8 cellular contexts compared by ENCODE assay signal in genomic region chr19:4371209-4371897, GRCh38. TPM values are rescaled to one million over a fixed set of nuclear protein-coding genes. Genes with fewer than 3 reads are reported as not detected.
A peak's percentile ranks its signal among the peaks of the same experiment; 100 is the strongest.
DNase-seq lines count a peak whose midpoint lies in the region; ATAC-seq and TF ChIP-seq lines count a peak whose summit lies in the region.

No MANE protein-coding gene starts in this region.

- no peak overlapping the region for H3K4ac ChIP-seq in mesendoderm (ENCODE audit: low read depth, low read length)

- DNase-seq in NCI-H2107 treated with DMSO at 0.1 percent for 48 hours (lab: John Stamatoyannopoulos, UW; ENCODE audit: unreplicated experiment) (peak; percentile 50), NCI-H2107 (lab: John Stamatoyannopoulos, UW) (no peak), T-helper 17 cell (no peak), fibroblast of the conjunctiva (ENCODE audit: low read depth) (peak; percentile 36), smooth muscle cell (lab: John Stamatoyannopoulos, UW; ENCODE audit: unreplicated experiment) (no peak), NCI-H1694 treated with DMSO at 0.1 percent for 48 hours (lab: John Stamatoyannopoulos, UW) (no peak), mesendoderm (no peak), ureter (ENCODE audit: low spot score) (no peak)

- H3K27ac ChIP-seq in smooth muscle cell (ENCODE audit: low read depth) (peak overlapping the region; percentile 95), mesendoderm (ENCODE audit: low read depth, low read length) (no peak overlapping the region)

- H3F3A ChIP-seq in smooth muscle cell (ENCODE audit: low read depth), result peaks cover 37% of the 10 kb centered on the region

- no peak overlapping the region for H2AK5ac ChIP-seq in mesendoderm (ENCODE audit: low read length)

- no peak overlapping the region for H3K18ac ChIP-seq in mesendoderm (ENCODE audit: low read length)

- H3K36me3 ChIP-seq in smooth muscle cell (ENCODE audit: low read depth) (no peaks in the 10 kb centered on the region), mesendoderm (ENCODE audit: control insufficient read depth, insufficient read depth, low read length) (peaks cover 2% of the 10 kb centered on the region)

- no peaks in the 10 kb centered on the region for H3K27me3 ChIP-seq in smooth muscle cell (ENCODE audit: low read depth)
- H3K27me3 ChIP-seq in mesendoderm (ENCODE audit: insufficient read depth, low read length, poor library complexity), result no peaks in the 10 kb centered on the region

- no peak overlapping the region for H2AFZ ChIP-seq in smooth muscle cell (ENCODE audit: low read depth)

- H3K4me3 Mint-ChIP-seq in T-helper 17 cell, result peak overlapping the region; percentile 93

- H3K9ac ChIP-seq in smooth muscle cell (ENCODE audit: low read depth), result no peak overlapping the region
- no peak overlapping the region for H3K9ac ChIP-seq in mesendoderm (ENCODE audit: low read length)

- H3K9me3 ChIP-seq in T-helper 17 cell (ENCODE audit: control insufficient read depth, low read length, poor library complexity, severe bottlenecking) (no peaks in the 10 kb centered on the region), smooth muscle cell (replicated peaks; ENCODE audit: low read depth) (no peaks in the 10 kb centered on the region)

- H3K79me1 ChIP-seq in mesendoderm (ENCODE audit: low read length), result peaks cover 33% of the 10 kb centered on the region

- H3K23ac ChIP-seq in mesendoderm (ENCODE audit: low read length), result no peak overlapping the region

- H2BK5ac ChIP-seq in mesendoderm (ENCODE audit: low read length), result no peak overlapping the region

- peaks cover 73% of the 10 kb centered on the region for H3K79me2 ChIP-seq in smooth muscle cell (ENCODE audit: low read depth)
- peaks cover 3% of the 10 kb centered on the region for H3K79me2 ChIP-seq in mesendoderm (ENCODE audit: control insufficient read depth, insufficient read depth, low read length)

- H4K8ac ChIP-seq in mesendoderm (ENCODE audit: low read depth, low read length), result no peak overlapping the region

- WGBS in smooth muscle cell (ENCODE audit: low lambda C conversion rate), result 97% methylated on average over 25 of the region's 26 CpGs
- WGBS in mesendoderm (ENCODE audit: extremely low coverage, insufficient coverage, low lambda C conversion rate), result no CpG with 5 or more reads among the region's 26 CpGs

- ATAC-seq in T-helper 17 cell, result no peak

- no peaks in the 10 kb centered on the region for H3K27me3 Mint-ChIP-seq in T-helper 17 cell

- H3K4me1 ChIP-seq in smooth muscle cell (ENCODE audit: low read depth) (peaks cover 52% of the 10 kb centered on the region), mesendoderm (ENCODE audit: control insufficient read depth, low read depth, low read length) (peaks cover 20% of the 10 kb centered on the region)

- H3K4me2 ChIP-seq in smooth muscle cell (no peak overlapping the region), mesendoderm (ENCODE audit: low read length) (no peak overlapping the region)

- H3K56ac ChIP-seq in mesendoderm (ENCODE audit: low read length), result no peak overlapping the region

- H3K4me3 ChIP-seq in smooth muscle cell, result no peak overlapping the region
- H3K4me3 ChIP-seq in mesendoderm (ENCODE audit: low read length), result no peak overlapping the region

- peaks cover 36% of the 10 kb centered on the region for H3K4me1 Mint-ChIP-seq in T-helper 17 cell

- peaks cover 100% of the 10 kb centered on the region for H4K20me1 ChIP-seq in smooth muscle cell (ENCODE audit: low read depth)

- H4K5ac ChIP-seq in mesendoderm (ENCODE audit: low read length), result no peak overlapping the region

- H2BK15ac ChIP-seq in mesendoderm (replicated peaks; ENCODE audit: low read depth), result no peak overlapping the region

- no peak for TF ChIP-seq CTCF in smooth muscle cell (IDR thresholded peaks at IDR 0.05; ENCODE audit: borderline replicate concordance, insufficient read depth, poor library complexity, severe bottlenecking)

- H3K27ac Mint-ChIP-seq in T-helper 17 cell, result peak overlapping the region; percentile 95

- no peaks in the 10 kb centered on the region for H3K36me3 Mint-ChIP-seq in T-helper 17 cell (ENCODE audit: low read depth)

- no peak overlapping the region for H2BK120ac ChIP-seq in mesendoderm (ENCODE audit: low read depth, low read length)

RNA-seq across cellular contexts. Expression of gene MPND, which starts 28.0 kb away (rescaled TPM):
- 10 to 100 TPM; 13.0 to 15.1 TPM for total RNA-seq in T-helper 17 cell
- total RNA-seq in smooth muscle cell, result 2.4 and 3.9 TPM in 2 replicates
- 10.9 and 14.6 TPM in 2 replicates for polyA plus RNA-seq in smooth muscle cell
- polyA plus RNA-seq in mesendoderm (2013, experiment 1 of 2), result 10.3 TPM
- polyA plus RNA-seq in mesendoderm (2013, experiment 2 of 2), result 10.5 TPM
- 30.6 TPM for total RNA-seq in ureter

RNA-seq across cellular contexts. Expression of gene SH3GL1, which starts 29.0 kb away (rescaled TPM):
- 10 to 100 TPM; 51.1 to 56.6 TPM for total RNA-seq in T-helper 17 cell
- 50.1 and 52.9 TPM in 2 replicates for total RNA-seq in smooth muscle cell
- 120 and 132 TPM in 2 replicates for polyA plus RNA-seq in smooth muscle cell
- 103 TPM for polyA plus RNA-seq in mesendoderm (2013, experiment 1 of 2)
- 105 TPM for polyA plus RNA-seq in mesendoderm (2013, experiment 2 of 2)
- total RNA-seq in ureter, result 78.5 TPM

RNA-seq across cellular contexts. Expression of gene CHAF1A, which starts 31.1 kb away (rescaled TPM):
- total RNA-seq in T-helper 17 cell, result 10 to 100 TPM; 25.5 to 33.4 TPM
- 3.8 and 14.7 TPM in 2 replicates for total RNA-seq in smooth muscle cell
- polyA plus RNA-seq in smooth muscle cell, result 11.4 and 14.8 TPM in 2 replicates
- polyA plus RNA-seq in mesendoderm (2013, experiment 1 of 2), result 107 TPM
- 110 TPM for polyA plus RNA-seq in mesendoderm (2013, experiment 2 of 2)
- total RNA-seq in ureter, result 23.0 TPM

RNA-seq across cellular contexts. Expression of gene STAP2, which starts 32.7 kb away (rescaled TPM):
- total RNA-seq in T-helper 17 cell (1 to 10 TPM; 1.9 to 3.3 TPM), smooth muscle cell (10.7 and 13.0 TPM in 2 replicates), ureter (66.8 TPM)
- 8.3 and 26.5 TPM in 2 replicates for polyA plus RNA-seq in smooth muscle cell
- polyA plus RNA-seq in mesendoderm (2013, experiment 1 of 2), result 29.0 TPM
- polyA plus RNA-seq in mesendoderm (2013, experiment 2 of 2), result 28.2 TPM

Comparison
In these comparisons a context has a peak if more than half of its experiments do, and no peak if none do; other contexts are left out.
1. DNase-seq: peak in NCI-H2107 treated with DMSO at 0.1 percent for 48 hours (single experiment) and fibroblast of the conjunctiva (single experiment); none in NCI-H2107 (single experiment), T-helper 17 cell (0 of 3), smooth muscle cell (single experiment), NCI-H1694 treated with DMSO at 0.1 percent for 48 hours (single experiment), mesendoderm (single experiment) and ureter (single experiment).